8 cellular contexts compared by ENCODE assay signal in the genomic region with DNA sequence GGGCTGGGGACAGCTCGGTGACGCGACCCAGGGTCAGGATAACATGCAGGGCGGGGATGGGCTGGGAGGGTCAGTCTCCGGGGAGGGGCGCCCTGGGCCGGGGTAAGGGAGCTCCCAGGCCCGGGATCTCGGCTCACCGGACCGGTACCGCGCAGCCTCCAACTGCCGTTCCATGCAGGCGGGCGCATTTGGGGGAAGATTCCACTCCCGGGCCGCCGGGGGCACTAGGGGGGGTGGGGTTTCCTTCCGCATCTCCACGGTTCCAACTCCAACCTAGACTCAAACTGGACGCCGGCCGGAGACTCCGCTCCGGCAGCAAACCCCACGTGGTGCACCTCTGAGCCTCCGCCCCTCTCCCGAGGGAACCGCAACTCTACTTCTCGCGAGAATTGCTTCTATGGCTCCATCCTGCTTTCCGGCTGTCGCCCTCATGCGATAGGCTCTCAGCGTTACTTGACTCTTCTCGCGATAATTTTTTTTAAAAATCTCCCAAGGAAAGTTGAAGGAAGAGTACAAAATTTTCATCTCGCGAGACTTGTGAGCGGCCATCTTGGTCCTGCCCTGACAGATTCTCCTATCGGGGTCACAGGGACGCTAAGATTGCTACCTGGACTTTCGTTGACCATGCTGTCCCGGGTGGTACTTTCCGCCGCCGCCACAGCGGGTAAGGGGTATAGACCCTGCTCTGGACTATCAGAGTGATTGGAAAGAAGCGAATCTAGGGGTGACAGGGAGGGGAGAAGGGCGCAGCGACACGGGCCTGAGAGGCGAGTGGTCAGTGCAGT. TPM values are rescaled to one million over a fixed set of nuclear protein-coding genes. Genes with fewer than 3 reads are reported as not detected.
A peak's percentile ranks its signal among the peaks of the same experiment; 100 is the strongest.
DNase-seq lines count a peak whose midpoint lies in the region; ATAC-seq and TF ChIP-seq lines count a peak whose summit lies in the region.

A gene with protein sequence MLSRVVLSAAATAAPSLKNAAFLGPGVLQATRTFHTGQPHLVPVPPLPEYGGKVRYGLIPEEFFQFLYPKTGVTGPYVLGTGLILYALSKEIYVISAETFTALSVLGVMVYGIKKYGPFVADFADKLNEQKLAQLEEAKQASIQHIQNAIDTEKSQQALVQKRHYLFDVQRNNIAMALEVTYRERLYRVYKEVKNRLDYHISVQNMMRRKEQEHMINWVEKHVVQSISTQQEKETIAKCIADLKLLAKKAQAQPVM (plus strand): TSS at position 547 of the 785 bp plus-strand sequence. CDS start 78 bp downstream, at position 625.
TSS of gene WDR77 (minus strand) at position 339 of the 785 bp plus-strand sequence. CDS start at position 252, 87 bp downstream.

- H3K9ac ChIP-seq in SK-N-SH: peak within 1 kb of the TSS; percentile 93

- H3K9me3 ChIP-seq in SK-N-SH: no peaks in the 10 kb centered on the region
- no peaks in the 10 kb centered on the region for H3K9me3 ChIP-seq in gastroesophageal sphincter
- H3K9me3 ChIP-seq in neutrophil: no peaks in the 10 kb centered on the region

- no peak for TF ChIP-seq CTCF in SK-N-SH (IDR thresholded peaks at IDR 0.05)
- TF ChIP-seq CTCF in gastroesophageal sphincter (IDR thresholded peaks at IDR 0.05): no peak
- TF ChIP-seq CTCF in neutrophil (IDR thresholded peaks at IDR 0.05): peak; percentile 23

- H3K4me2 ChIP-seq in SK-N-SH: peak within 1 kb of the TSS; percentile 92

- TF ChIP-seq POLR2A in gastroesophageal sphincter (IDR thresholded peaks at IDR 0.05): no peak

- H3K79me2 ChIP-seq in SK-N-SH (ENCODE audit: insufficient read depth): peaks cover 91% of the 10 kb centered on the region

- H3K27me3 ChIP-seq in SK-N-SH (ENCODE audit: insufficient read depth): no peaks in the 10 kb centered on the region
- H3K27me3 ChIP-seq in gastroesophageal sphincter: no peaks in the 10 kb centered on the region
- H3K27me3 ChIP-seq in neutrophil: no peaks in the 10 kb centered on the region

- peaks cover 34 to 52% of the 10 kb centered on the region in 2 experiments for H3K36me3 ChIP-seq in SK-N-SH (replicated peaks in 1 of 2; ENCODE audit: control insufficient read depth in 1 of 2, insufficient read depth in 2 of 2, low read length in 1 of 2)
- H3K36me3 ChIP-seq in gastroesophageal sphincter: peaks cover 0 to 34% of the 10 kb centered on the region in 2 donors
- H3K36me3 ChIP-seq in neutrophil: peaks cover 21% of the 10 kb centered on the region

- no peaks in the 10 kb centered on the region for H3K9me2 ChIP-seq in SK-N-SH

- CTCF ChIA-PET in SK-N-SH (lab: Yijun Ruan, JAX): interaction anchor here (0.8 to 1.3 kb wide), 3 partner anchors 8 to 226 kb away, joined by 3 to 4 read pairs (median 3); no protein-coding TSS in a partner anchor

- WGBS in SK-N-SH (ENCODE audit: low lambda C conversion rate): under 1% methylated on average over 33 of the region's 54 CpGs
- WGBS in gastroesophageal sphincter (ENCODE audit: low coverage in 1 of 2), 2 donors: 0 to 2% methylated on average over 16 to 17 of the region's 54 CpGs

- no peaks in the 10 kb centered on the region for H4K20me1 ChIP-seq in SK-N-SH (ENCODE audit: insufficient read depth)

- POLR2A ChIA-PET in SK-N-SH (lab: Yijun Ruan, JAX): interaction anchor here (1.0 kb wide), 2 partner anchors 11 to 12 kb away, joined by 3 to 4 read pairs; no protein-coding TSS in a partner anchor

- H3K4me3 ChIP-seq in SK-N-SH (ENCODE audit: low read depth in 2 of 2, low read length in 1 of 2): peak within 1 kb of the TSS; percentile 97 to 99
- peak within 1 kb of the TSS; percentile 74 for H3K4me3 ChIP-seq in gastroesophageal sphincter
- H3K4me3 ChIP-seq in neutrophil (ENCODE audit: low read depth in 1 of 2, low read length in 1 of 2): peak within 1 kb of the TSS; percentile 89 to 93

- TF ChIP-seq RAD21 in SK-N-SH (IDR thresholded peaks at IDR 0.05; ENCODE audit: low read length): no peak

- H2AFZ ChIP-seq in SK-N-SH (ENCODE audit: low read depth): peak within 1 kb of the TSS; percentile 93

- peak; percentile 94 for ATAC-seq in HG02571 (IDR thresholded peaks at IDR 0.05; ENCODE audit: unreplicated experiment)
- ATAC-seq in gastroesophageal sphincter: peak; percentile 96

- TF ChIP-seq EP300 in SK-N-SH (IDR thresholded peaks at IDR 0.05; ENCODE audit: borderline replicate concordance in 1 of 2, low read depth in 1 of 2, low read length in 1 of 2) (no peak), gastroesophageal sphincter (IDR thresholded peaks at IDR 0.05) (no peak)

- H3K4me1 ChIP-seq in SK-N-SH (ENCODE audit: control insufficient read depth in 1 of 2, insufficient read depth in 2 of 2, low read depth in 1 of 2, low read length in 1 of 2): peaks cover 5% of the 10 kb centered on the region in 2 experiments; a peak in 3 of 4 replicates
- peaks cover 18 to 67% (median 26%) of the 10 kb centered on the region in 3 donors for H3K4me1 ChIP-seq in gastroesophageal sphincter
- peaks cover 21 to 32% of the 10 kb centered on the region in 2 experiments for H3K4me1 ChIP-seq in neutrophil (ENCODE audit: control insufficient read depth in 1 of 2, insufficient read depth in 1 of 2, low read depth in 1 of 2, low read length in 1 of 2)

- peak within 1 kb of the TSS; percentile 69 to 78; a peak in 3 of 4 replicates for H3K27ac ChIP-seq in SK-N-SH (ENCODE audit: low read depth in 2 of 2, low read length in 1 of 2)
- peak within 1 kb of the TSS; percentile 65 to 86 (median 86) for H3K27ac ChIP-seq in gastroesophageal sphincter
- peak within 1 kb of the TSS; percentile 89 for H3K27ac ChIP-seq in neutrophil
- peak within 1 kb of the TSS; percentile 72 for H3K27ac ChIP-seq in substantia nigra (ENCODE audit: low read depth, low read length, poor library complexity, severe bottlenecking)

- DNase-seq in GM04504 (ENCODE audit: low read depth) (peak; percentile 99), NCI-H1048 (lab: John Stamatoyannopoulos, UW) (peak; percentile 99), SK-N-SH (peak; percentile 96), substantia nigra (lab: John Stamatoyannopoulos, UW) (peak; percentile 56 to 98 (median 91))
- DNase-seq in activated naive CD4-positive, alpha-beta T cell treated with anti-CD3 and anti-CD28 coated beads, Interleukin-2, amount 50 U/mL, for 16 hours: peak; percentile 87

- no peaks in the 10 kb centered on the region for H3F3A ChIP-seq in SK-N-SH (replicated peaks; ENCODE audit: insufficient read depth)

TF ChIP-seq in SK-N-SH, 30 proteins besides CTCF, POLR2A, EP300 and RAD21 (continues in another document):
- TF ChIP-seq ELF1 (IDR thresholded peaks at IDR 0.05): peak; percentile 63; the same call in 1 of the 2 replicates
- peak; percentile 97 for TF ChIP-seq SIN3A (IDR thresholded peaks at IDR 0.05; ENCODE audit: borderline replicate concordance, low read depth, low read length)
- no peak for TF ChIP-seq FOXM1 (IDR thresholded peaks at IDR 0.05; ENCODE audit: low read depth)
- TF ChIP-seq ZBTB33 (IDR thresholded peaks at IDR 0.05; ENCODE audit: borderline replicate concordance, low read depth): peak; percentile 99
- TF ChIP-seq, protein P1, sequence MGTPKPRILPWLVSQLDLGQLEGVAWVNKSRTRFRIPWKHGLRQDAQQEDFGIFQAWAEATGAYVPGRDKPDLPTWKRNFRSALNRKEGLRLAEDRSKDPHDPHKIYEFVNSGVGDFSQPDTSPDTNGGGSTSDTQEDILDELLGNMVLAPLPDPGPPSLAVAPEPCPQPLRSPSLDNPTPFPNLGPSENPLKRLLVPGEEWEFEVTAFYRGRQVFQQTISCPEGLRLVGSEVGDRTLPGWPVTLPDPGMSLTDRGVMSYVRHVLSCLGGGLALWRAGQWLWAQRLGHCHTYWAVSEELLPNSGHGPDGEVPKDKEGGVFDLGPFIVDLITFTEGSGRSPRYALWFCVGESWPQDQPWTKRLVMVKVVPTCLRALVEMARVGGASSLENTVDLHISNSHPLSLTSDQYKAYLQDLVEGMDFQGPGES (IDR thresholded peaks at IDR 0.05; ENCODE audit: low read depth, low read length): no peak
- TF ChIP-seq FOSL2 (IDR thresholded peaks at IDR 0.05; ENCODE audit: borderline replicate concordance, low read depth): no peak
- no peak for TF ChIP-seq TEAD4 (IDR thresholded peaks at IDR 0.05; ENCODE audit: borderline replicate concordance, insufficient read depth)
- peak; percentile 50 for TF ChIP-seq GABPA (IDR thresholded peaks at IDR 0.05; ENCODE audit: low read depth)
- peak; percentile 56; the same call in 1 of the 2 replicates for TF ChIP-seq POLR2AphosphoS5 (IDR thresholded peaks at IDR 0.05; ENCODE audit: low read depth, low read length)
- peak; percentile 100 for TF ChIP-seq CHD2 (IDR thresholded peaks at IDR 0.05; ENCODE audit: low read length, partially characterized antibody)
- TF ChIP-seq, protein P2, sequence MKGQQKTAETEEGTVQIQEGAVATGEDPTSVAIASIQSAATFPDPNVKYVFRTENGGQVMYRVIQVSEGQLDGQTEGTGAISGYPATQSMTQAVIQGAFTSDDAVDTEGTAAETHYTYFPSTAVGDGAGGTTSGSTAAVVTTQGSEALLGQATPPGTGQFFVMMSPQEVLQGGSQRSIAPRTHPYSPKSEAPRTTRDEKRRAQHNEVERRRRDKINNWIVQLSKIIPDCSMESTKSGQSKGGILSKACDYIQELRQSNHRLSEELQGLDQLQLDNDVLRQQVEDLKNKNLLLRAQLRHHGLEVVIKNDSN (IDR thresholded peaks at IDR 0.05; ENCODE audit: borderline replicate concordance, low read depth): peak; percentile 84
- 0 out of 2 replicates have a peak, but pooled peaks have one; percentile 18 for TF ChIP-seq RCOR1 (IDR thresholded peaks at IDR 0.05; ENCODE audit: low read length)

RNA-seq across cellular contexts. Expression of the first gene that starts in this region (rescaled TPM):
- 177 and 216 TPM in 2 replicates for polyA plus RNA-seq in SK-N-SH (2012; rRNA removed)
- 270 and 316 TPM in 2 replicates for polyA plus RNA-seq in SK-N-SH (2012; cell fraction: cytosol; rRNA removed)
- 52.8 and 96.8 TPM in 2 replicates for polyA plus RNA-seq in SK-N-SH (2012; cell fraction: nucleus; rRNA removed)
- 100 to 1,000 TPM; 166 to 232 (median 192) TPM for total RNA-seq in gastroesophageal sphincter

RNA-seq across cellular contexts. Expression of gene WDR77, which starts in this region (rescaled TPM):
- 97.1 and 131 TPM in 2 replicates for polyA plus RNA-seq in SK-N-SH (2012; rRNA removed)
- polyA plus RNA-seq in SK-N-SH (2012; cell fraction: cytosol; rRNA removed): 76.2 and 101 TPM in 2 replicates
- polyA plus RNA-seq in SK-N-SH (2012; cell fraction: nucleus; rRNA removed): 203 and 254 TPM in 2 replicates
- total RNA-seq in gastroesophageal sphincter: 10 to 100 TPM; 20.5 to 33.5 (median 28.7) TPM

Comparison
In these comparisons a context has a peak if more than half of its experiments do, and no peak if none do; other contexts are left out.
1. Peak in every context shown above with its lines: DNase-seq, ATAC-seq, H3K4me3 ChIP-seq and H3K27ac ChIP-seq.